In the genomic region with DNA sequence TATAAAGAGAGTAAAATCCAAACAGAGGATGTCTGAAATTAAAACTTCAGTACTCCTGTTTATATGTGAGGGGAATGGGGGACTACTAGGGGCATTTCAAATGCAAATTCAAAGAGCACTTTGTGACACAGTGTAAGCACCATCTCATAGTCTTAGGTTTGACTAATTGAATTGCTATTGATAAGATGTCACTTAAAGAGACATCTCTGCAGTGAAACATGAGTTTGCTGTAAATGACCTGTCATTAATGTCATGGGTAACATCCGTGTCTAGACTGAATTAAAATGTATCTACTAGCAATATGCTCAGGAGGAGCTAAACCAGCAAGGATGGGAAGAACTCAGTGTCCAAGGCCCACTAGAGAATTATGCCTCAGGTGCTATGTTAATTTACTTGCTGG, we compare ENCODE assay signal across 11 cellular contexts.
"Had no signal": no experiment of that assay in that cellular context is flagged by ENCODE, and none has a peak within 500 bp of the region (broad histone marks: within the 10 kb centered on the region; RNA-seq: fewer than 3 reads in every experiment).

No MANE protein-coding gene starts in this region.

- H3K4me2 ChIP-seq: GM23338 had no signal

- H2AFZ ChIP-seq: GM23248, GM23338 had no signal

- DNase-seq: GM23248, GOT3, H7, H9, HCEC 1CT, HFFc6 had no signal

- H3K27ac ChIP-seq: GM23248 had no signal

- FAIRE-seq: H1, H54 had no signal

- H3K9me3 ChIP-seq: HAP-1 had no signal

- H3K9ac ChIP-seq: GM23248 had no signal

- ATAC-seq: GM23338, HCT116 had no signal

- H3K4me3 ChIP-seq: GM23248, GM23338, HAP-1 had no signal

- H3K36me3 ChIP-seq: HAP-1 had no signal
